In the genomic region with DNA sequence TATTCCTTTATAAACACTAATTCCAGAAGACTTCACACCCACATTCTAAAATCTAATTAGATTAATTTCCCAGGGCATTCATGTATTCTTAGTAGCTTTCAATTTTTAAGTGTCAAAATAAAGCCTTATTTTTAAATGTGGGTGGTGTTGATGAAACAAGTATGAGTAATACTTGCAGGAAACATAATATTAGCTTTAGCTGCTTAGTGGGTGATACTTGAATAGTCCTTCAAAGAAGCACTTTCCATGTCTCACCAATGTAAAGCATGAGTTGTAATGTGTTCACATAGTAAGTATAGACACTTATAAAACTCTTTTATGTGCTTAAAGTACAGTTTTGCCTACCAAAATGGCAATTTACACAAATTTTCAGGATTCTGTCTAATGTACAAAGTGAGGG, we compare ENCODE assay signal across 8 cellular contexts. TPM values are rescaled to one million over a fixed set of nuclear protein-coding genes. Genes with fewer than 3 reads are reported as not detected.
DNase-seq lines count a peak whose midpoint lies in the region; ATAC-seq and TF ChIP-seq lines count a peak whose summit lies in the region.
"Had no signal": no experiment of that assay in that cellular context is flagged by ENCODE, and none has a peak within 500 bp of the region (broad histone marks: within the 10 kb centered on the region; RNA-seq: fewer than 3 reads in every experiment).

No MANE protein-coding gene starts in this region.

- no peaks in the 10 kb centered on the region for H3K9me2 ChIP-seq in PC-3 (replicated peaks; ENCODE audit: low read length)

- BruUV-seq in PC-3 (replicated peaks; lab: Mats Ljungman, UMichigan) = no TSS peak

- peaks cover 31% of the 10 kb centered on the region for H3K4me1 ChIP-seq in PC-3 (ENCODE audit: insufficient read depth, low read length)

- H3K27me3 ChIP-seq in GM06990 (replicated peaks; ENCODE audit: control insufficient read depth, insufficient read depth, low read length) (no peaks in the 10 kb centered on the region), PC-3 (ENCODE audit: low read length) (no peaks in the 10 kb centered on the region)
- H3K27me3 ChIP-seq: gastrocnemius medialis had no signal

- intact Hi-C loops in PC-3 (cut with micrococcal nuclease) = loop anchor here (2.0 kb wide), 1 partner anchor 13 kb away; no protein-coding TSS in a partner anchor

- H3K36me3 ChIP-seq in GM06990 (ENCODE audit: control insufficient read depth, insufficient read depth, low read length) = peaks cover 6% of the 10 kb centered on the region
- H3K36me3 ChIP-seq in PC-3 (ENCODE audit: low read depth, low read length) = no peaks in the 10 kb centered on the region
- H3K36me3 ChIP-seq: gastrocnemius medialis had no signal

- CTCF ChIA-PET in PC-3 (lab: Charles Lee) = no interaction called here

- TF ChIP-seq CTCF in GM06990 (IDR thresholded peaks at IDR 0.05; ENCODE audit: insufficient read depth, low read length, poor library complexity, severe bottlenecking) (no peak), PC-3 (conservative IDR thresholded peaks at IDR 0.05; ENCODE audit: low read depth, low read length) (no peak)

- H3K9me3 ChIP-seq in PC-3 (ENCODE audit: low read length) = no peaks in the 10 kb centered on the region
- H3K9me3 ChIP-seq: gastrocnemius medialis had no signal

- peaks cover 99% of the 10 kb centered on the region for H3K79me2 ChIP-seq in PC-3 (ENCODE audit: low read length)

- H3F3A ChIP-seq in PC-3 (ENCODE audit: low read length, unreplicated experiment) = no peaks in the 10 kb centered on the region

- POLR2A ChIA-PET in PC-3 (lab: Charles Lee; ENCODE audit: unreplicated experiment) = interaction anchor here (0.6 kb wide), 1 partner anchor 98 kb away, joined by 3 read pairs; no protein-coding TSS in a partner anchor

- H3K9ac ChIP-seq in PC-3 (ENCODE audit: low read length) = no peak overlapping the region

- DNase-seq in GM06990 (ENCODE audit: extremely low read depth, insufficient read length) = no peak
- peak; percentile 66 for DNase-seq in PC-3
- peak; percentile 63 for DNase-seq in dermis blood vessel endothelial cell
- peak; percentile 85 for DNase-seq in renal cortical epithelial cell (ENCODE audit: low read depth)
- DNase-seq in NCI-H2107 treated with DMSO at 0.1 percent for 48 hours (lab: John Stamatoyannopoulos, UW; ENCODE audit: unreplicated experiment) = no peak
- DNase-seq: gastrocnemius medialis had no signal

- ATAC-seq in PC-3 = peak; percentile 92
- ATAC-seq in GM21360 (IDR thresholded peaks at IDR 0.05; ENCODE audit: unreplicated experiment) = no peak
- ATAC-seq in GM21737 (IDR thresholded peaks at IDR 0.05; ENCODE audit: unreplicated experiment) = no peak
- ATAC-seq: gastrocnemius medialis had no signal

- H2AFZ ChIP-seq in PC-3 (ENCODE audit: low read length) = no peak overlapping the region

- peak overlapping the region; percentile 61 for H3K27ac ChIP-seq in PC-3 (ENCODE audit: low read length)

- peak overlapping the region; percentile 54 for H3K4me3 ChIP-seq in GM06990 (replicated peaks; ENCODE audit: low read depth, low read length)
- H3K4me3 ChIP-seq in PC-3 (ENCODE audit: low read length) = no peak overlapping the region
- H3K4me3 ChIP-seq: gastrocnemius medialis had no signal

- peaks cover 6% of the 10 kb centered on the region; the same call in 1 of the 2 replicates for H4K20me1 ChIP-seq in PC-3 (ENCODE audit: low read length)

- peak overlapping the region; percentile 39 for H3K4me2 ChIP-seq in PC-3 (ENCODE audit: low read length)

RNA-seq across cellular contexts. Expression of a gene that starts 6.9 kb away (rescaled TPM):
- total RNA-seq in PC-3 (2014; rRNA removed) (30.8 and 39.6 TPM in 2 replicates), dermis blood vessel endothelial cell (49.5 and 82.3 TPM in 2 replicates), renal cortical epithelial cell (20.8 and 39.5 TPM in 2 replicates)

RNA-seq across cellular contexts. Expression of a gene that starts 17.6 kb away (rescaled TPM):
- 11.4 and 15.4 TPM in 2 replicates for total RNA-seq in PC-3 (2014; rRNA removed)
- total RNA-seq in dermis blood vessel endothelial cell = 29.3 and 167 TPM in 2 replicates
- 19.8 and 41.0 TPM in 2 replicates for total RNA-seq in renal cortical epithelial cell

Comparison
In these comparisons a context has a peak if more than half of its experiments do, and no peak if none do; other contexts are left out.
1. DNase-seq: peak in PC-3 (single experiment), dermis blood vessel endothelial cell (single experiment) and renal cortical epithelial cell (single experiment); none in GM06990 (single experiment) and NCI-H2107 treated with DMSO at 0.1 percent for 48 hours (single experiment).